2 cellular contexts compared by ENCODE assay signal in the genomic region with DNA sequence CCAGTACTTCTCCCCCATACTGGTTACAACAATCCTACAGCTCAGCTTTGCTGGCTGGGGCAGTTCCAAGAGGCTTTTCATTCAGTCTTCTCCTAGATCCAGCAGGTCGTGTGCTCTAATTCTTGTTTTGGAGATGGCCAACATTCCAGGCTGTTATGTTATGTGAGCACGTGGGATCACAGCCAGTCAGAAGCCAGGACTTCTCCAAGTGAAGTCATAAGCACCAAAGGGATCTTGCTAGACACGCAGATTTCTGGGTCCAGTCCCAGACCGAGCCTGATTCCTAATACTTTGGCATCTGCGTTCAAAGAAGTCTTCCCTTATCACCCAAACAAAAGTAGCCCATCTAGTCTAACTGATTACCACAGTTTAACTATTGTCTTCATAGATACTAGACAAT.
TF ChIP-seq lines count a peak whose summit lies in the region.

No MANE protein-coding gene starts in this region.

TF ChIP-seq in IMR-90, 13 proteins besides CTCF, POLR2A, EP300 and RAD21:
- TF ChIP-seq SMC3 (IDR thresholded peaks at IDR 0.05; ENCODE audit: low read depth, low read length) (peak; percentile 8; the same call in 1 of the 2 replicates), MAZ (IDR thresholded peaks at IDR 0.05; ENCODE audit: borderline replicate concordance, low read depth, low read length) (no peak; the same call in 1 of the 2 replicates), ELK1 (IDR thresholded peaks at IDR 0.05; ENCODE audit: borderline replicate concordance, low read depth, low read length) (no peak), MAFK (IDR thresholded peaks at IDR 0.05; ENCODE audit: low read depth, low read length) (peak; percentile 49), FOS (IDR thresholded peaks at IDR 0.05; ENCODE audit: low read depth, low read length) (no peak), RFX5 (IDR thresholded peaks at IDR 0.05; ENCODE audit: low read depth, low read length) (no peak), MXI1 (IDR thresholded peaks at IDR 0.05; ENCODE audit: borderline replicate concordance, low read depth, low read length) (peak; percentile 66; the same call in 1 of the 2 replicates), RCOR1 (IDR thresholded peaks at IDR 0.05; ENCODE audit: insufficient replicate concordance, low read length) (no peak), BHLHE40 (IDR thresholded peaks at IDR 0.05; ENCODE audit: low read depth, low read length) (peak; percentile 86)
- TF ChIP-seq, protein P1, sequence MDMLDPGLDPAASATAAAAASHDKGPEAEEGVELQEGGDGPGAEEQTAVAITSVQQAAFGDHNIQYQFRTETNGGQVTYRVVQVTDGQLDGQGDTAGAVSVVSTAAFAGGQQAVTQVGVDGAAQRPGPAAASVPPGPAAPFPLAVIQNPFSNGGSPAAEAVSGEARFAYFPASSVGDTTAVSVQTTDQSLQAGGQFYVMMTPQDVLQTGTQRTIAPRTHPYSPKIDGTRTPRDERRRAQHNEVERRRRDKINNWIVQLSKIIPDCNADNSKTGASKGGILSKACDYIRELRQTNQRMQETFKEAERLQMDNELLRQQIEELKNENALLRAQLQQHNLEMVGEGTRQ (IDR thresholded peaks at IDR 0.05; ENCODE audit: low read depth, low read length) = peak; percentile 93

TF ChIP-seq in GM12878, 131 proteins besides CTCF, POLR2A, EP300 and RAD21:
- TF ChIP-seq STAT3 (IDR thresholded peaks at IDR 0.05; ENCODE audit: low read depth, low read length) (no peak), BRCA1 (IDR thresholded peaks at IDR 0.05; ENCODE audit: low read depth, low read length) (no peak), TCF12 (IDR thresholded peaks at IDR 0.05; ENCODE audit: low read depth, low read length) (no peak), RB1 (IDR thresholded peaks at IDR 0.05; ENCODE audit: borderline replicate concordance) (no peak), NR2C1 (IDR thresholded peaks at IDR 0.05) (no peak), BHLHE40 (IDR thresholded peaks at IDR 0.05; ENCODE audit: borderline replicate concordance in 1 of 2, low read depth in 2 of 2, low read length in 1 of 2) (no peak), SRF (IDR thresholded peaks at IDR 0.05; ENCODE audit: low read depth in 2 of 2, low read length in 2 of 2) (no peak), ESRRA (IDR thresholded peaks at IDR 0.05; ENCODE audit: low read length) (no peak), YY1 (IDR thresholded peaks at IDR 0.05; ENCODE audit: low read depth, low read length) (no peak)
